ENCODE assay signal across 1 cellular context in the genomic region with DNA sequence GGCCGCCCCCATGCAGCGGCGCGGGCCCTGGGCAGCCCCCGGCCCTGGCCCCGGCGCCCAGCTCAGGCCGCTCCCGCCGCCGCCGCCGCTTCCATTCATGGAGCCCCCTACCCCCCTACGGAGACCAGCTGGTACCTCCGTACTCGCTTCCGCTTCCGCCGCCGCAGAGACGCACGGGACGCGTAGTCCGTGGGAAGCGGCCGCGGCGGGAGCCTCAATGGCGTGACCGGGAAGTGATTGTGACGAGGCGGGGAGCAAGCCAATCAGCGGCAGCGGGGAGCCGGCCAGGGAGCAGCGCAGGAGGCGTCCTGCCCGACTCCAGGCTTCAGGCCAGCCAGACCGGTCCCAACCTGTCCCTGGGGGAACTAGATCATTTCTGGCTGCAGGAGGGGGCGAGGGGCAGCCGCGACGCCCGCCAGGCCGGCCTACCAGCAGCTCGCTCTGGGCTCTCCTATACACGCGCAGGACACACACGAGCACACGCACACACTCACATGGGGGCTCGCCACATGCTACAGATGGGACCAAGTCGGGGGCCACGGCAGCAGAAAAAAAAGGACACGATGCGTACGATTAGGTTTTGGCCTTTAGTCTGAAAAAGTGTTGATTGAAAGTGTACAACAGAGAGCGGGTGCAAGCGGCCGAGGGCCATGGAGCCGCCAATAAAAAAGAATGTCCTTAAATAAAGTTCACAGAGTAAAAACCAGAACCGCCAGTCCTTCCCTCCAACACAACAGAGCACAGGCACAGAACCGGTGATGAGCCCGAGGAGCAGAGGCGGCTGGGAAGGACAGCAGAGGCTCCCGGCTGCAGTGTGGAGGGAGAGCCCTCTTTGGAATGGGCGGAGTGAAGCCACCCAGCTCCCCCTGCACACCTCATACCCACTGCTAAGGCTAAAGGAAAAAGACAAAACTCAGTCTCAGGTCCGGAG.
A peak's percentile ranks its signal among the peaks of the same experiment; 100 is the strongest.
TF ChIP-seq lines count a peak whose summit lies in the region.

A gene with protein sequence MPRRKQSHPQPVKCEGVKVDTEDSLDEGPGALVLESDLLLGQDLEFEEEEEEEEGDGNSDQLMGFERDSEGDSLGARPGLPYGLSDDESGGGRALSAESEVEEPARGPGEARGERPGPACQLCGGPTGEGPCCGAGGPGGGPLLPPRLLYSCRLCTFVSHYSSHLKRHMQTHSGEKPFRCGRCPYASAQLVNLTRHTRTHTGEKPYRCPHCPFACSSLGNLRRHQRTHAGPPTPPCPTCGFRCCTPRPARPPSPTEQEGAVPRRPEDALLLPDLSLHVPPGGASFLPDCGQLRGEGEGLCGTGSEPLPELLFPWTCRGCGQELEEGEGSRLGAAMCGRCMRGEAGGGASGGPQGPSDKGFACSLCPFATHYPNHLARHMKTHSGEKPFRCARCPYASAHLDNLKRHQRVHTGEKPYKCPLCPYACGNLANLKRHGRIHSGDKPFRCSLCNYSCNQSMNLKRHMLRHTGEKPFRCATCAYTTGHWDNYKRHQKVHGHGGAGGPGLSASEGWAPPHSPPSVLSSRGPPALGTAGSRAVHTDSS (minus strand): TSS at position 109 of the 931 bp plus-strand sequence. CDS start 208 bp downstream, outside the sequence.

TF ChIP-seq in HepG2, 621 proteins besides CTCF, POLR2A, EP300 and RAD21 (continued from another document and continues in another):
- TF ChIP-seq, protein P1, sequence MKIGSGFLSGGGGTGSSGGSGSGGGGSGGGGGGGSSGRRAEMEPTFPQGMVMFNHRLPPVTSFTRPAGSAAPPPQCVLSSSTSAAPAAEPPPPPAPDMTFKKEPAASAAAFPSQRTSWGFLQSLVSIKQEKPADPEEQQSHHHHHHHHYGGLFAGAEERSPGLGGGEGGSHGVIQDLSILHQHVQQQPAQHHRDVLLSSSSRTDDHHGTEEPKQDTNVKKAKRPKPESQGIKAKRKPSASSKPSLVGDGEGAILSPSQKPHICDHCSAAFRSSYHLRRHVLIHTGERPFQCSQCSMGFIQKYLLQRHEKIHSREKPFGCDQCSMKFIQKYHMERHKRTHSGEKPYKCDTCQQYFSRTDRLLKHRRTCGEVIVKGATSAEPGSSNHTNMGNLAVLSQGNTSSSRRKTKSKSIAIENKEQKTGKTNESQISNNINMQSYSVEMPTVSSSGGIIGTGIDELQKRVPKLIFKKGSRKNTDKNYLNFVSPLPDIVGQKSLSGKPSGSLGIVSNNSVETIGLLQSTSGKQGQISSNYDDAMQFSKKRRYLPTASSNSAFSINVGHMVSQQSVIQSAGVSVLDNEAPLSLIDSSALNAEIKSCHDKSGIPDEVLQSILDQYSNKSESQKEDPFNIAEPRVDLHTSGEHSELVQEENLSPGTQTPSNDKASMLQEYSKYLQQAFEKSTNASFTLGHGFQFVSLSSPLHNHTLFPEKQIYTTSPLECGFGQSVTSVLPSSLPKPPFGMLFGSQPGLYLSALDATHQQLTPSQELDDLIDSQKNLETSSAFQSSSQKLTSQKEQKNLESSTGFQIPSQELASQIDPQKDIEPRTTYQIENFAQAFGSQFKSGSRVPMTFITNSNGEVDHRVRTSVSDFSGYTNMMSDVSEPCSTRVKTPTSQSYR (CRISPR knock-in tag; IDR thresholded peaks at IDR 0.05; ENCODE audit: borderline replicate concordance): no peak
- 0 out of 2 replicates have a peak, but pooled peaks have one; percentile 23 for TF ChIP-seq MTF2 (CRISPR knock-in tag; IDR thresholded peaks at IDR 0.05; ENCODE audit: borderline replicate concordance)
- TF ChIP-seq SMARCE1 (IDR thresholded peaks at IDR 0.05; ENCODE audit: borderline replicate concordance): no peak
- no peak for TF ChIP-seq MTA3 (CRISPR knock-in tag; IDR thresholded peaks at IDR 0.05)
- TF ChIP-seq, protein P2, sequence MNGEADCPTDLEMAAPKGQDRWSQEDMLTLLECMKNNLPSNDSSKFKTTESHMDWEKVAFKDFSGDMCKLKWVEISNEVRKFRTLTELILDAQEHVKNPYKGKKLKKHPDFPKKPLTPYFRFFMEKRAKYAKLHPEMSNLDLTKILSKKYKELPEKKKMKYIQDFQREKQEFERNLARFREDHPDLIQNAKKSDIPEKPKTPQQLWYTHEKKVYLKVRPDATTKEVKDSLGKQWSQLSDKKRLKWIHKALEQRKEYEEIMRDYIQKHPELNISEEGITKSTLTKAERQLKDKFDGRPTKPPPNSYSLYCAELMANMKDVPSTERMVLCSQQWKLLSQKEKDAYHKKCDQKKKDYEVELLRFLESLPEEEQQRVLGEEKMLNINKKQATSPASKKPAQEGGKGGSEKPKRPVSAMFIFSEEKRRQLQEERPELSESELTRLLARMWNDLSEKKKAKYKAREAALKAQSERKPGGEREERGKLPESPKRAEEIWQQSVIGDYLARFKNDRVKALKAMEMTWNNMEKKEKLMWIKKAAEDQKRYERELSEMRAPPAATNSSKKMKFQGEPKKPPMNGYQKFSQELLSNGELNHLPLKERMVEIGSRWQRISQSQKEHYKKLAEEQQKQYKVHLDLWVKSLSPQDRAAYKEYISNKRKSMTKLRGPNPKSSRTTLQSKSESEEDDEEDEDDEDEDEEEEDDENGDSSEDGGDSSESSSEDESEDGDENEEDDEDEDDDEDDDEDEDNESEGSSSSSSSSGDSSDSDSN (CRISPR knock-in tag; IDR thresholded peaks at IDR 0.05): peak; percentile 25; the same call in 1 of the 2 replicates
- TF ChIP-seq, protein P3, sequence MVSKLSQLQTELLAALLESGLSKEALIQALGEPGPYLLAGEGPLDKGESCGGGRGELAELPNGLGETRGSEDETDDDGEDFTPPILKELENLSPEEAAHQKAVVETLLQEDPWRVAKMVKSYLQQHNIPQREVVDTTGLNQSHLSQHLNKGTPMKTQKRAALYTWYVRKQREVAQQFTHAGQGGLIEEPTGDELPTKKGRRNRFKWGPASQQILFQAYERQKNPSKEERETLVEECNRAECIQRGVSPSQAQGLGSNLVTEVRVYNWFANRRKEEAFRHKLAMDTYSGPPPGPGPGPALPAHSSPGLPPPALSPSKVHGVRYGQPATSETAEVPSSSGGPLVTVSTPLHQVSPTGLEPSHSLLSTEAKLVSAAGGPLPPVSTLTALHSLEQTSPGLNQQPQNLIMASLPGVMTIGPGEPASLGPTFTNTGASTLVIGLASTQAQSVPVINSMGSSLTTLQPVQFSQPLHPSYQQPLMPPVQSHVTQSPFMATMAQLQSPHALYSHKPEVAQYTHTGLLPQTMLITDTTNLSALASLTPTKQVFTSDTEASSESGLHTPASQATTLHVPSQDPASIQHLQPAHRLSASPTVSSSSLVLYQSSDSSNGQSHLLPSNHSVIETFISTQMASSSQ (IDR thresholded peaks at IDR 0.05; ENCODE audit: low read depth): no peak
- TF ChIP-seq, protein P3 (CRISPR knock-in tag; IDR thresholded peaks at IDR 0.05; ENCODE audit: borderline replicate concordance): no peak
- TF ChIP-seq, protein P4, sequence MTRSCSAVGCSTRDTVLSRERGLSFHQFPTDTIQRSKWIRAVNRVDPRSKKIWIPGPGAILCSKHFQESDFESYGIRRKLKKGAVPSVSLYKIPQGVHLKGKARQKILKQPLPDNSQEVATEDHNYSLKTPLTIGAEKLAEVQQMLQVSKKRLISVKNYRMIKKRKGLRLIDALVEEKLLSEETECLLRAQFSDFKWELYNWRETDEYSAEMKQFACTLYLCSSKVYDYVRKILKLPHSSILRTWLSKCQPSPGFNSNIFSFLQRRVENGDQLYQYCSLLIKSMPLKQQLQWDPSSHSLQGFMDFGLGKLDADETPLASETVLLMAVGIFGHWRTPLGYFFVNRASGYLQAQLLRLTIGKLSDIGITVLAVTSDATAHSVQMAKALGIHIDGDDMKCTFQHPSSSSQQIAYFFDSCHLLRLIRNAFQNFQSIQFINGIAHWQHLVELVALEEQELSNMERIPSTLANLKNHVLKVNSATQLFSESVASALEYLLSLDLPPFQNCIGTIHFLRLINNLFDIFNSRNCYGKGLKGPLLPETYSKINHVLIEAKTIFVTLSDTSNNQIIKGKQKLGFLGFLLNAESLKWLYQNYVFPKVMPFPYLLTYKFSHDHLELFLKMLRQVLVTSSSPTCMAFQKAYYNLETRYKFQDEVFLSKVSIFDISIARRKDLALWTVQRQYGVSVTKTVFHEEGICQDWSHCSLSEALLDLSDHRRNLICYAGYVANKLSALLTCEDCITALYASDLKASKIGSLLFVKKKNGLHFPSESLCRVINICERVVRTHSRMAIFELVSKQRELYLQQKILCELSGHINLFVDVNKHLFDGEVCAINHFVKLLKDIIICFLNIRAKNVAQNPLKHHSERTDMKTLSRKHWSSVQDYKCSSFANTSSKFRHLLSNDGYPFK (CRISPR knock-in tag; IDR thresholded peaks at IDR 0.05; ENCODE audit: borderline replicate concordance): peak; percentile 4; the same call in 1 of the 2 replicates
- TF ChIP-seq, protein P5, sequence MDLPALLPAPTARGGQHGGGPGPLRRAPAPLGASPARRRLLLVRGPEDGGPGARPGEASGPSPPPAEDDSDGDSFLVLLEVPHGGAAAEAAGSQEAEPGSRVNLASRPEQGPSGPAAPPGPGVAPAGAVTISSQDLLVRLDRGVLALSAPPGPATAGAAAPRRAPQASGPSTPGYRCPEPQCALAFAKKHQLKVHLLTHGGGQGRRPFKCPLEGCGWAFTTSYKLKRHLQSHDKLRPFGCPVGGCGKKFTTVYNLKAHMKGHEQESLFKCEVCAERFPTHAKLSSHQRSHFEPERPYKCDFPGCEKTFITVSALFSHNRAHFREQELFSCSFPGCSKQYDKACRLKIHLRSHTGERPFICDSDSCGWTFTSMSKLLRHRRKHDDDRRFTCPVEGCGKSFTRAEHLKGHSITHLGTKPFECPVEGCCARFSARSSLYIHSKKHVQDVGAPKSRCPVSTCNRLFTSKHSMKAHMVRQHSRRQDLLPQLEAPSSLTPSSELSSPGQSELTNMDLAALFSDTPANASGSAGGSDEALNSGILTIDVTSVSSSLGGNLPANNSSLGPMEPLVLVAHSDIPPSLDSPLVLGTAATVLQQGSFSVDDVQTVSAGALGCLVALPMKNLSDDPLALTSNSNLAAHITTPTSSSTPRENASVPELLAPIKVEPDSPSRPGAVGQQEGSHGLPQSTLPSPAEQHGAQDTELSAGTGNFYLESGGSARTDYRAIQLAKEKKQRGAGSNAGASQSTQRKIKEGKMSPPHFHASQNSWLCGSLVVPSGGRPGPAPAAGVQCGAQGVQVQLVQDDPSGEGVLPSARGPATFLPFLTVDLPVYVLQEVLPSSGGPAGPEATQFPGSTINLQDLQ (CRISPR knock-in tag; IDR thresholded peaks at IDR 0.05): no peak
- TF ChIP-seq ZNF788 (CRISPR knock-in tag; IDR thresholded peaks at IDR 0.05; ENCODE audit: borderline replicate concordance): no peak
- TF ChIP-seq ARNT2 (CRISPR knock-in tag; IDR thresholded peaks at IDR 0.05; ENCODE audit: low read depth): no peak
- no peak for TF ChIP-seq XBP1 (CRISPR knock-in tag; IDR thresholded peaks at IDR 0.05)
- TF ChIP-seq PHF8 (CRISPR knock-in tag; IDR thresholded peaks at IDR 0.05): 0 out of 2 replicates have a peak, but pooled peaks have one; percentile 29
- no peak for TF ChIP-seq SIN3A (IDR thresholded peaks at IDR 0.05; ENCODE audit: borderline replicate concordance, low read depth, low read length)
- TF ChIP-seq GPN1 (CRISPR knock-in tag; IDR thresholded peaks at IDR 0.05; ENCODE audit: borderline replicate concordance): no peak
- peak; percentile 76; the same call in 1 of the 2 replicates for TF ChIP-seq ZNF274 (CRISPR knock-in tag; IDR thresholded peaks at IDR 0.05)
- TF ChIP-seq KLF13 (CRISPR knock-in tag; IDR thresholded peaks at IDR 0.05): no peak
- TF ChIP-seq, protein P6, sequence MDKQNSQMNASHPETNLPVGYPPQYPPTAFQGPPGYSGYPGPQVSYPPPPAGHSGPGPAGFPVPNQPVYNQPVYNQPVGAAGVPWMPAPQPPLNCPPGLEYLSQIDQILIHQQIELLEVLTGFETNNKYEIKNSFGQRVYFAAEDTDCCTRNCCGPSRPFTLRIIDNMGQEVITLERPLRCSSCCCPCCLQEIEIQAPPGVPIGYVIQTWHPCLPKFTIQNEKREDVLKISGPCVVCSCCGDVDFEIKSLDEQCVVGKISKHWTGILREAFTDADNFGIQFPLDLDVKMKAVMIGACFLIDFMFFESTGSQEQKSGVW (CRISPR knock-in tag; IDR thresholded peaks at IDR 0.05; ENCODE audit: borderline replicate concordance): no peak
- TF ChIP-seq ZNF20 (CRISPR knock-in tag; IDR thresholded peaks at IDR 0.05): no peak
- peak; percentile 70 for TF ChIP-seq GATAD1 (CRISPR knock-in tag; IDR thresholded peaks at IDR 0.05)
- no peak for TF ChIP-seq PRPF4 (IDR thresholded peaks at IDR 0.05; ENCODE audit: low read depth, low read length, poor library complexity, severe bottlenecking)
- TF ChIP-seq, protein P7, sequence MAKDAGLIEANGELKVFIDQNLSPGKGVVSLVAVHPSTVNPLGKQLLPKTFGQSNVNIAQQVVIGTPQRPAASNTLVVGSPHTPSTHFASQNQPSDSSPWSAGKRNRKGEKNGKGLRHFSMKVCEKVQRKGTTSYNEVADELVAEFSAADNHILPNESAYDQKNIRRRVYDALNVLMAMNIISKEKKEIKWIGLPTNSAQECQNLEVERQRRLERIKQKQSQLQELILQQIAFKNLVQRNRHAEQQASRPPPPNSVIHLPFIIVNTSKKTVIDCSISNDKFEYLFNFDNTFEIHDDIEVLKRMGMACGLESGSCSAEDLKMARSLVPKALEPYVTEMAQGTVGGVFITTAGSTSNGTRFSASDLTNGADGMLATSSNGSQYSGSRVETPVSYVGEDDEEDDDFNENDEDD (CRISPR knock-in tag; IDR thresholded peaks at IDR 0.05; ENCODE audit: borderline replicate concordance): peak; percentile 49; the same call in 1 of the 2 replicates
- no peak for TF ChIP-seq ZEB1 (IDR thresholded peaks at IDR 0.05; ENCODE audit: insufficient replicate concordance, low read depth)
- TF ChIP-seq SNRNP70 (IDR thresholded peaks at IDR 0.05; ENCODE audit: low read depth, low read length): no peak
- no peak for TF ChIP-seq RARA (CRISPR knock-in tag; IDR thresholded peaks at IDR 0.05)
- no peak for TF ChIP-seq HOXA7 (CRISPR knock-in tag; IDR thresholded peaks at IDR 0.05)
- no peak for TF ChIP-seq HDAC6 (IDR thresholded peaks at IDR 0.05; ENCODE audit: low read depth, low read length)
- no peak for TF ChIP-seq FOXM1 (CRISPR knock-in tag; IDR thresholded peaks at IDR 0.05)
- no peak for TF ChIP-seq ATF1 (CRISPR knock-in tag; IDR thresholded peaks at IDR 0.05)
- no peak for TF ChIP-seq GFI1 (CRISPR knock-in tag; IDR thresholded peaks at IDR 0.05; ENCODE audit: borderline replicate concordance)
- no peak for TF ChIP-seq KLF6 (CRISPR knock-in tag; IDR thresholded peaks at IDR 0.05)
- no peak for TF ChIP-seq EZH2 (conservative IDR thresholded peaks at IDR 0.05; ENCODE audit: low read depth, low read length)
- TF ChIP-seq HIVEP1 (CRISPR knock-in tag; IDR thresholded peaks at IDR 0.05): 0 out of 2 replicates have a peak, but pooled peaks have one; percentile 19
- TF ChIP-seq JDP2 (CRISPR knock-in tag; IDR thresholded peaks at IDR 0.05; ENCODE audit: borderline replicate concordance): no peak
